In the genomic region with DNA sequence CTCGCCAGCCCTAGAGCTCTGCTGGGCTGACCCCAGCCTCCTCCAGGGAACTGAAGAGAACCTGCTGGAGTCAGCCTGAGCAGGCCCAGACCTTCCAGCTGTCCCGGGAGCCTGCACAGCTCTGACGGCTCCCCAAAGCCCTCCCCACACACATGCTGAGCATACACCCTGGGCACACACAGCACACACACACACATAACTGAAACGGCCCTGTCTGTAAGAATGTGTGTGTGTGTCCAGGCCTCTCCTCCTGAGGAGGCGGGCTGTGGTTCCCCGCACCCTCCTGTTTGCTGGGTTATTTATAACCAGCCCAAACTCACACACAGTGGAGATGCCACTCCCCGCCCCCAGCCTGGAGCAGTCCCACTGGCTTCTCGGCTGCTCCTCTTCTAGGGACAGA, we compare ENCODE assay signal across 11 cellular contexts. TPM values are rescaled to one million over a fixed set of nuclear protein-coding genes. Genes with fewer than 3 reads are reported as not detected.
DNase-seq lines count a peak whose midpoint lies in the region; ATAC-seq and TF ChIP-seq lines count a peak whose summit lies in the region.
"Had no signal": no experiment of that assay in that cellular context is flagged by ENCODE, and none has a peak within 500 bp of the region (broad histone marks: within the 10 kb centered on the region; RNA-seq: fewer than 3 reads in every experiment).

No MANE protein-coding gene starts in this region.

- H3K9ac ChIP-seq in endodermal cell (ENCODE audit: extremely low read depth, low read length, poor library complexity, severe bottlenecking) (no peak overlapping the region), muscle layer of colon (ENCODE audit: low read length) (peak overlapping the region; percentile 46)

- intact Hi-C loops in aorta (cut with DNase I), result loop anchor here in 1 of 2 donors (1.0 kb wide), 1 partner anchor 64 kb away; no protein-coding TSS in a partner anchor

- H3K36me3 ChIP-seq in endodermal cell (ENCODE audit: control insufficient read depth, insufficient read depth, low read length) (no peaks in the 10 kb centered on the region), muscle layer of colon (ENCODE audit: insufficient read depth, low read length) (no peaks in the 10 kb centered on the region), aorta (ENCODE audit: control insufficient read depth in 1 of 2, insufficient read depth in 2 of 2, low read length in 1 of 2) (no peaks in the 10 kb centered on the region)

- WGBS in endodermal cell (ENCODE audit: insufficient coverage in 1 of 2, insufficient read length in 1 of 2), 2 experiments, result 86% methylated on average over 8 of the region's 8 CpGs; no CpG with 5 or more reads in 1 of the 2 experiments
- 4 to 6% methylated on average over 8 of the region's 8 CpGs for WGBS in aorta, 2 donors

- peak; percentile 25 for DNase-seq in NCI-H2171 treated with DMSO at 0.1 percent for 48 hours (lab: John Stamatoyannopoulos, UW)
- DNase-seq in NCI-H2171 (lab: John Stamatoyannopoulos, UW), result no peak
- DNase-seq in endodermal cell, result no peak
- DNase-seq in aorta, result peak; percentile 86 to 91
- no peak for DNase-seq in SHP77 treated with DMSO at 0.1 percent for 48 hours (lab: John Stamatoyannopoulos, UW)
- DNase-seq in stimulated activated naive CD4-positive, alpha-beta T cell treated with Interleukin-2 at 50 U/mL for 16 hours (lab: John Stamatoyannopoulos, UW), result no peak
- DNase-seq: ACHN, HCEC 1CT had no signal

- ATAC-seq in aorta (ENCODE audit: low FRiP score), result peak; percentile 88
- ATAC-seq in HG03439 (IDR thresholded peaks at IDR 0.05; ENCODE audit: unreplicated experiment), result no peak

- H3K4me1 ChIP-seq in endodermal cell (ENCODE audit: control insufficient read depth, insufficient read depth, low read length), result peaks cover 4% of the 10 kb centered on the region
- peaks cover 91% of the 10 kb centered on the region for H3K4me1 ChIP-seq in muscle layer of colon (ENCODE audit: insufficient read depth, low read length)
- H3K4me1 ChIP-seq in aorta (ENCODE audit: control insufficient read depth in 1 of 2, insufficient read depth in 2 of 2, low read length in 2 of 2), result peaks cover 0 to 2% of the 10 kb centered on the region in 2 donors

- peaks cover 14% of the 10 kb centered on the region for H3K4me1 Mint-ChIP-seq in endodermal cell
- H3K4me1 Mint-ChIP-seq: central memory CD8-positive, alpha-beta T cell had no signal

- no peak overlapping the region for H3K4me3 Mint-ChIP-seq in endodermal cell
- H3K4me3 Mint-ChIP-seq: central memory CD8-positive, alpha-beta T cell had no signal

- H3K27me3 ChIP-seq in endodermal cell (ENCODE audit: control insufficient read depth, insufficient read depth, low read length, poor library complexity, severe bottlenecking) (no peaks in the 10 kb centered on the region), muscle layer of colon (ENCODE audit: control insufficient read depth in 1 of 2, insufficient read depth in 2 of 2, low read length in 2 of 2) (no peaks in the 10 kb centered on the region), aorta (ENCODE audit: control insufficient read depth in 1 of 2, insufficient read depth in 2 of 2, low read length in 1 of 2) (no peaks in the 10 kb centered on the region)

- no peak overlapping the region for H3K27ac Mint-ChIP-seq in endodermal cell

- H3K27me3 Mint-ChIP-seq in endodermal cell (ENCODE audit: insufficient read depth), result no peaks in the 10 kb centered on the region

- no peak overlapping the region for H3K4me3 ChIP-seq in endodermal cell (ENCODE audit: low read length)
- peak overlapping the region in 1 of 2 donors; percentile 42 for H3K4me3 ChIP-seq in muscle layer of colon (ENCODE audit: low read depth in 1 of 2, low read length in 2 of 2)
- H3K4me3 ChIP-seq in aorta (ENCODE audit: low read length in 2 of 2), result no peak overlapping the region

- peak overlapping the region; percentile 75 for H3K27ac ChIP-seq in endodermal cell (ENCODE audit: low read depth, low read length)
- peak overlapping the region; percentile 91 for H3K27ac ChIP-seq in muscle layer of colon (ENCODE audit: low read depth, low read length)
- H3K27ac ChIP-seq in aorta (ENCODE audit: low read depth in 1 of 2, low read length in 2 of 2), result peak overlapping the region in 1 of 2 donors; percentile 95

- H3K9me3 Mint-ChIP-seq in endodermal cell, result no peaks in the 10 kb centered on the region
- H3K9me3 Mint-ChIP-seq: central memory CD8-positive, alpha-beta T cell had no signal

- no peaks in the 10 kb centered on the region for H3K9me3 ChIP-seq in endodermal cell (ENCODE audit: control insufficient read depth, low read length)
- H3K9me3 ChIP-seq in muscle layer of colon (ENCODE audit: low read length), result no peaks in the 10 kb centered on the region
- no peaks in the 10 kb centered on the region for H3K9me3 ChIP-seq in aorta (ENCODE audit: control insufficient read depth, low read length)

- TF ChIP-seq CTCF in endodermal cell (conservative IDR thresholded peaks at IDR 0.05), result no peak

- peaks cover 3% of the 10 kb centered on the region for H3K36me3 Mint-ChIP-seq in endodermal cell (ENCODE audit: low read depth)

RNA-seq across cellular contexts. Expression of a gene that starts 20.2 kb away (rescaled TPM):
- 100 to 1,000 TPM in 1 of 2 donors, 10 to 100 TPM in 1; 94.1 to 143 TPM for total RNA-seq in endodermal cell
- 94.6 TPM for polyA plus RNA-seq in endodermal cell (2013, experiment 1 of 2)
- polyA plus RNA-seq in endodermal cell (2013, experiment 2 of 2), result 84.7 TPM
- 10 to 100 TPM; 64.7 to 72.7 TPM for total RNA-seq in aorta
- 10 to 100 TPM; 19.1 to 20.8 TPM for polyA plus RNA-seq in aorta

Comparison
In these comparisons a context has a peak if more than half of its experiments do, and no peak if none do; other contexts are left out.
1. DNase-seq: peak in NCI-H2171 treated with DMSO at 0.1 percent for 48 hours (single experiment) and aorta (2 of 2); none in NCI-H2171 (single experiment), endodermal cell (single experiment), SHP77 treated with DMSO at 0.1 percent for 48 hours (single experiment) and stimulated activated naive CD4-positive, alpha-beta T cell treated with Interleukin-2 at 50 U/mL for 16 hours (single experiment).